Comparison of ENCODE assay signal across 6 cellular contexts in genomic region chr19:39398297-39398864, GRCh38. TPM values are rescaled to one million over a fixed set of nuclear protein-coding genes. Genes with fewer than 3 reads are reported as not detected.
DNase-seq lines count a peak whose midpoint lies in the region; ATAC-seq and TF ChIP-seq lines count a peak whose summit lies in the region.

No MANE protein-coding gene starts in this region.

- DNase-seq in Karpas-422: no peak
- DNase-seq in activated naive CD4-positive, alpha-beta T cell treated with anti-CD3 and anti-CD28 coated beads, Interleukin-2, amount 50 U/mL, for 16 hours: peak; percentile 44
- DNase-seq in lung (ENCODE audit: low spot score): peak; percentile 81
- DNase-seq in RPMI8226: no peak
- DNase-seq in GM19238 (ENCODE audit: insufficient read length, low spot score): no peak
- no peak for DNase-seq in DMS53 (lab: John Stamatoyannopoulos, UW)

- H3K4me3 ChIP-seq in Karpas-422 (ENCODE audit: low read length) (no peak overlapping the region), lung (peak overlapping the region; percentile 10)

- no peaks in the 10 kb centered on the region for H4K20me1 ChIP-seq in Karpas-422 (ENCODE audit: insufficient read depth, low read depth, low read length)

- WGBS in lung, 2 donors: 51 to 60% methylated on average over 11 of the region's 11 CpGs

- H3K9me2 ChIP-seq in Karpas-422 (replicated peaks; ENCODE audit: insufficient read depth, low read length): no peaks in the 10 kb centered on the region

- H3K9me3 ChIP-seq in Karpas-422 (ENCODE audit: low read length) (no peaks in the 10 kb centered on the region), lung (ENCODE audit: control insufficient read depth in 2 of 2, insufficient read depth in 1 of 2, low read length in 1 of 2) (no peaks in the 10 kb centered on the region)

- no peak for TF ChIP-seq CTCF in lung (IDR thresholded peaks at IDR 0.05; ENCODE audit: control extremely low read depth, extremely low read depth)

- no peak overlapping the region for H2AFZ ChIP-seq in Karpas-422 (ENCODE audit: low read length)

- peak overlapping the region; percentile 9; the same call in 1 of the 2 replicates for H3K9ac ChIP-seq in Karpas-422 (ENCODE audit: low read length)

- no peak overlapping the region for H3K4me2 ChIP-seq in Karpas-422 (ENCODE audit: low read depth, low read length, poor library complexity, severe bottlenecking)

- H3K4me1 ChIP-seq in Karpas-422 (ENCODE audit: low read length) (peaks cover 38% of the 10 kb centered on the region), lung (ENCODE audit: control insufficient read depth in 2 of 2, insufficient read depth in 2 of 2, low read length in 2 of 2) (peaks cover 0 to 29% of the 10 kb centered on the region in 2 donors)

- peak; percentile 12 for ATAC-seq in lung (ENCODE audit: insufficient read depth, low FRiP score)

- peaks cover 4% of the 10 kb centered on the region; the same call in 1 of the 2 replicates for H3K79me2 ChIP-seq in Karpas-422 (ENCODE audit: low read length)

- no peaks in the 10 kb centered on the region for H3K27me3 ChIP-seq in Karpas-422 (ENCODE audit: low read length)
- no peaks in the 10 kb centered on the region for H3K27me3 ChIP-seq in lung (ENCODE audit: control insufficient read depth, insufficient read depth)

- H3K27ac ChIP-seq in Karpas-422 (ENCODE audit: low read length) (no peak overlapping the region), lung (ENCODE audit: low read depth in 1 of 2, low read length in 1 of 2) (peak overlapping the region; percentile 29 to 97)

- peaks cover 7% of the 10 kb centered on the region; the same call in 1 of the 2 replicates for H3K36me3 ChIP-seq in Karpas-422 (ENCODE audit: insufficient read depth, low read length)
- peaks cover 0 to 12% of the 10 kb centered on the region in 2 donors for H3K36me3 ChIP-seq in lung (ENCODE audit: control insufficient read depth in 2 of 2, insufficient read depth in 2 of 2, low read length in 2 of 2)

RNA-seq across cellular contexts. Expression of gene MED29, which starts 7.2 kb away (rescaled TPM):
- total RNA-seq in Karpas-422 (2014; rRNA removed; shearing (Covaris generic); ENCODE audit: low replicate concordance): 18.1 and 18.6 TPM in 2 replicates
- 10 to 100 TPM; 16.5 to 36.3 TPM for total RNA-seq in lung
- 10 to 100 TPM; 29.4 to 36.8 TPM for polyA plus RNA-seq in lung

RNA-seq across cellular contexts. Expression of gene PAF1, which starts 7.5 kb away (rescaled TPM):
- 25.3 and 26.7 TPM in 2 replicates for total RNA-seq in Karpas-422 (2014; rRNA removed; shearing (Covaris generic); ENCODE audit: low replicate concordance)
- 10 to 100 TPM; 24.8 to 32.9 TPM for total RNA-seq in lung
- 10 to 100 TPM; 35.1 to 41.8 TPM for polyA plus RNA-seq in lung

RNA-seq across cellular contexts. Expression of gene ZFP36, which starts 8.3 kb away (rescaled TPM):
- 10.3 and 16.3 TPM in 2 replicates for total RNA-seq in Karpas-422 (2014; rRNA removed; shearing (Covaris generic); ENCODE audit: low replicate concordance)
- total RNA-seq in lung: 100 to 1,000 TPM in 1 of 2 donors, 10 to 100 TPM in 1; 41.2 to 170 TPM
- polyA plus RNA-seq in lung: 100 to 1,000 TPM; 174 to 655 TPM

RNA-seq across cellular contexts. Expression of gene PLEKHG2, which starts 14.1 kb away (rescaled TPM):
- 19.0 and 22.2 TPM in 2 replicates for total RNA-seq in Karpas-422 (2014; rRNA removed; shearing (Covaris generic); ENCODE audit: low replicate concordance)
- total RNA-seq in lung: 10 to 100 TPM; 33.4 to 52.7 TPM
- polyA plus RNA-seq in lung: 10 to 100 TPM; 15.5 to 20.9 TPM

RNA-seq across cellular contexts. Expression of gene RPS16, which starts 37.4 kb away (rescaled TPM):
- total RNA-seq in Karpas-422 (2014; rRNA removed; shearing (Covaris generic); ENCODE audit: low replicate concordance): 378 and 758 TPM in 2 replicates
- total RNA-seq in lung: 1,000 to 10,000 TPM in 1 of 2 donors, 100 to 1,000 TPM in 1; 108 to 1,772 TPM
- polyA plus RNA-seq in lung: 1,000 to 10,000 TPM; 2,468 to 3,242 TPM

Comparison
In these comparisons a context has a peak if more than half of its experiments do, and no peak if none do; other contexts are left out.
1. DNase-seq: peak in activated naive CD4-positive, alpha-beta T cell treated with anti-CD3 and anti-CD28 coated beads, Interleukin-2, amount 50 U/mL, for 16 hours (single experiment) and lung (single experiment); none in Karpas-422 (single experiment), RPMI8226 (single experiment), GM19238 (single experiment) and DMS53 (single experiment).